19 cellular contexts compared by ENCODE assay signal in genomic region chr4:168218663-168219062, GRCh38.
DNase-seq lines count a peak whose midpoint lies in the region; ATAC-seq, FAIRE-seq and TF ChIP-seq lines count a peak whose summit lies in the region.
"Had no signal": no experiment of that assay in that cellular context is flagged by ENCODE, and none has a peak within 500 bp of the region (broad histone marks: within the 10 kb centered on the region; RNA-seq: fewer than 3 reads in every experiment).

No MANE protein-coding gene starts in this region.

- ATAC-seq in HG02852 (IDR thresholded peaks at IDR 0.05; ENCODE audit: unreplicated experiment) (no peak), GM21367 (IDR thresholded peaks at IDR 0.05; ENCODE audit: unreplicated experiment) (no peak)
- ATAC-seq: activated CD8-positive, alpha-beta memory T cell treated with anti-CD3 and anti-CD28 coated beads, Interleukin-2, amount 10 ng/mL, durations not matched to agents 7 days and 5 days; psoas muscle had no signal

- no peak overlapping the region for H3K4me3 ChIP-seq in AG04449 (ENCODE audit: low read depth, low read length)
- H3K4me3 ChIP-seq: colonic mucosa, psoas muscle had no signal

- CTCF ChIA-PET in AG04449 (lab: Yijun Ruan, JAX): interaction anchor here (1.2 kb wide), 1 partner anchor 333 kb away, joined by 3 read pairs; no protein-coding TSS in a partner anchor

- FAIRE-seq in H54 (lab: Jason Lieb, UNC): peak; percentile 78
- FAIRE-seq: frontal cortex had no signal

- no peak for TF ChIP-seq POLR2A in H54 (IDR thresholded peaks at IDR 0.05; ENCODE audit: low read depth, low read length)

- POLR2A ChIA-PET in AG04449 (lab: Yijun Ruan, JAX): no interaction called here

- peak; percentile 54 for DNase-seq in AG04449 (ENCODE audit: low read depth, low spot score)
- peak; percentile 2 for DNase-seq in H54 (ENCODE audit: insufficient read length, low spot score)
- peak; percentile 59 for DNase-seq in astrocyte of the hippocampus (ENCODE audit: low read depth, low spot score)
- DNase-seq in glomerular visceral epithelial cell (ENCODE audit: extremely low spot score): peak; percentile 62
- DNase-seq in SHP77 treated with DMSO at 0.1 percent for 48 hours (lab: John Stamatoyannopoulos, UW): no peak
- DNase-seq in GM19238 (ENCODE audit: insufficient read length, low spot score): no peak
- DNase-seq: activated CD8-positive, alpha-beta memory T cell treated with anti-CD3 and anti-CD28 coated beads, Interleukin-2, amount 10 ng/mL, durations not matched to agents 7 days and 5 days; activated naive CD4-positive, alpha-beta T cell treated with anti-CD3 and anti-CD28 coated beads, Interleukin-2, amount 50 U/mL, for 16 hours; C1 segment of cervical spinal cord; colonic mucosa; GOT3; immature natural killer cell; Karpas-422; NCI-H2081 treated with DMSO at 0.1 percent for 48 hours; psoas muscle; stimulated activated CD4-positive, alpha-beta T cell treated with anti-CD3 and anti-CD28 coated beads, Interleukin-2, amount 100 ng/mL, for 24 hours had no signal

- TF ChIP-seq CTCF in AG04449 (IDR thresholded peaks at IDR 0.05; ENCODE audit: insufficient read depth, low read length, missing control alignments): no peak

Comparison
In these comparisons a context has a peak if more than half of its experiments do, and no peak if none do; other contexts are left out.
1. DNase-seq: peak in AG04449 (single experiment), H54 (single experiment), astrocyte of the hippocampus (single experiment) and glomerular visceral epithelial cell (single experiment); none in SHP77 treated with DMSO at 0.1 percent for 48 hours (single experiment) and GM19238 (single experiment).